27 cellular contexts compared by ENCODE assay signal in the genomic region with DNA sequence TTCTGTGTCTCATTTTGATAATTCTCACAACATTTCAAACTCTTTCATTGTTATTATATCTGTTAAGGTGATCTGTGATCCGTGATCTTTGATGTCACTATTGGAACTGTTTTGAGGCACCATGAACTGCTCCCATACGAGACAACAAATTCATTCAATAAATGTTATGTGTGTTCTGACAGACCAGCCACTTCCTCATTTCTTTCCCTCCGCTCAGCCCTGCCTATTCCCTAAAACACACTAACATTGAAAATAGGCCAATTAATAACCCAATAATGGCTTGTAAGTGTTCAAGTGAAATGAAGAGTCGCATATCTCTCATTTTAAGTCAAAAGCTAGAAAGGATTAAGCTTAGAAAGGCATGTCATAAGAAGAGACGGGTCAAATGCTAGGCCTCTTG.
"Had no signal": no experiment of that assay in that cellular context is flagged by ENCODE, and none has a peak within 500 bp of the region (broad histone marks: within the 10 kb centered on the region; RNA-seq: fewer than 3 reads in every experiment).

No MANE protein-coding gene starts in this region.

- ATAC-seq: Panc1, T-cell, T-helper 17 cell had no signal

- H3K27ac ChIP-seq: PC-9, SJSA1 had no signal

- DNase-seq: MM.1S, MV-4-11, NCI-H1092, NCI-H1105, NCI-H1417 treated with DMSO at 0.1 percent for 48 hours, NCI-H1436 treated with DMSO at 0.1 percent for 48 hours, NCI-H1694 treated with DMSO at 0.1 percent for 48 hours, NCI-H187 treated with DMSO at 0.1 percent for 48 hours, NCI-H2081, NCI-H2171 treated with DMSO at 0.1 percent for 48 hours, NCI-H2227 treated with DMSO at 0.1 percent for 48 hours, NCI-H446 treated with DMSO at 0.1 percent for 48 hours, NCI-H510A, NCI-H524, NCI-H526, NCI-H69, NCI-H748 treated with DMSO at 0.1 percent for 48 hours, NCI-H82, PC-9, Right ventricle myocardium superior, RPMI8226, SHP77 treated with DMSO at 0.1 percent for 48 hours, SK-N-SH, T-cell, T-helper 17 cell had no signal
